Comparison of ENCODE assay signal across 14 cellular contexts in genomic region chr4:94500696-94501095, GRCh38.
"Had no signal": no experiment of that assay in that cellular context is flagged by ENCODE, and none has a peak within 500 bp of the region (broad histone marks: within the 10 kb centered on the region; RNA-seq: fewer than 3 reads in every experiment).

No MANE protein-coding gene starts in this region.

- H3K9me3 ChIP-seq: body of pancreas, left lung, ovary, upper lobe of right lung had no signal

- H3K27ac ChIP-seq: body of pancreas, left lung, ovary, upper lobe of right lung had no signal

- H3K4me3 ChIP-seq: body of pancreas, left lung, ovary, smooth muscle cell, upper lobe of right lung had no signal

- DNase-seq: activated CD4-positive, alpha-beta T cell treated with anti-CD3 and anti-CD28 coated beads, Interleukin-2, amount 50 U/mL, for 1 hour; activated naive CD4-positive, alpha-beta T cell treated with anti-CD3 and anti-CD28 coated beads, Interleukin-2, amount 10 ng/mL, durations not matched to agents 7 days and 5 days; cerebellar nuclear complex; immature natural killer cell; left lung; mesendoderm; nephron progenitor cell; ovary; SIG-M5; substantia nigra; upper lobe of right lung had no signal

- H3K36me3 ChIP-seq: left lung, ovary, upper lobe of right lung had no signal

- H3K4me1 ChIP-seq: body of pancreas, left lung, upper lobe of right lung had no signal

- H3K27me3 ChIP-seq: body of pancreas, left lung, ovary, upper lobe of right lung had no signal

- ATAC-seq: body of pancreas; left lung; stimulated activated effector memory CD8-positive, alpha-beta T cell treated with anti-CD3 and anti-CD28 coated beads, Interleukin-12 subunit alpha, Interleukin-12 subunit beta, amount 100 ng/mL, for 72 hours; upper lobe of right lung had no signal
